Comparison of ENCODE assay signal across 13 cellular contexts in the genomic region with DNA sequence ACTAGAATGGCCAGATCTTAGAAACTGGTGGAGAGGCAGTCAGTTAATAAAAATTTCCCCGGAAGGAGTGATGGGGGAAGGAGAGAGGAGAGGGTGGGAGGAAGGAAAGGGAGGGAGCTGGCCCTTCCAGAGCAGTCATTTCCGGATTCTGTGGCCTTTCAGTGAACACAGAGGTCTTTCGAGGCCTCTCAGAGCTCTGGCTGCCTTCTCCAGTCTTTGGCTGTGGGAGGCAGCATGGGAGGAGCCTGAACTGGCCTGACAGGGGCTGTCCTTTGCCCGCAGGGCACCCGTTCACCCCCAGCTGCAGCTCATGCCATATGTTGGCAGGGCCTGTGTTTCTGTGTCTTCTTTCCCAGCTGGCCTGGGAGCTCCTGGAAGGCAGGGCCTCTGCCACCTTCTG.
DNase-seq lines count a peak whose midpoint lies in the region; ATAC-seq, FAIRE-seq and TF ChIP-seq lines count a peak whose summit lies in the region.
"Had no signal": no experiment of that assay in that cellular context is flagged by ENCODE, and none has a peak within 500 bp of the region (broad histone marks: within the 10 kb centered on the region; RNA-seq: fewer than 3 reads in every experiment).

No MANE protein-coding gene starts in this region.

- DNase-seq in KBM-7 (peak; percentile 12), astrocyte (ENCODE audit: low read depth) (no peak), heart right ventricle (peak; percentile 59), NCI-H1048 (lab: John Stamatoyannopoulos, UW) (no peak), MM.1S (no peak), hippocampal formation (lab: John Stamatoyannopoulos, UW) (no peak), brain microvascular endothelial cell (no peak)
- DNase-seq: activated T-cell treated with anti-CD3 and anti-CD28 coated beads for 4 hours; stimulated activated CD4-positive, alpha-beta T cell treated with anti-CD3 and anti-CD28 coated beads, Interleukin-4, amount 100 ng/mL, for 1 hour had no signal

- H3F3A ChIP-seq in MM.1S (ENCODE audit: insufficient read depth, low read length): no peaks in the 10 kb centered on the region

- H3K4me2 ChIP-seq in astrocyte (ENCODE audit: low read length): no peak overlapping the region
- H3K4me2 ChIP-seq in MM.1S (ENCODE audit: low read depth, low read length): no peak overlapping the region
- H3K4me2 ChIP-seq: KMS-11 had no signal

- H4K20me1 ChIP-seq in astrocyte (ENCODE audit: insufficient read depth, low read length) (no peaks in the 10 kb centered on the region), MM.1S (ENCODE audit: insufficient read depth, low read length) (no peaks in the 10 kb centered on the region)

- no peaks in the 10 kb centered on the region for H3K27me3 Mint-ChIP-seq in astrocyte (ENCODE audit: low read depth, unreplicated experiment)

- in situ Hi-C loops in KBM-7 (cut with MboI; ENCODE audit: low pct_unique_long_range_greater_than_20kb, low sequenced_read_pairs) (no loop called here), brain microvascular endothelial cell (cut with HindIII; ENCODE audit: low pct_ligation_motif_present, low sequenced_read_pairs) (no loop called here)

- FAIRE-seq in astrocyte (lab: Jason Lieb, UNC): no peak

- no peaks in the 10 kb centered on the region for H3K36me3 ChIP-seq in astrocyte (ENCODE audit: insufficient read depth, low read length)
- no peaks in the 10 kb centered on the region for H3K36me3 ChIP-seq in heart right ventricle
- H3K36me3 ChIP-seq in skeletal muscle tissue (ENCODE audit: control insufficient read depth in 3 of 3, insufficient read depth in 3 of 3, low read length in 3 of 3): no peaks in the 10 kb centered on the region
- H3K36me3 ChIP-seq in MM.1S (replicated peaks; ENCODE audit: insufficient read depth, low read length): no peaks in the 10 kb centered on the region
- no peaks in the 10 kb centered on the region for H3K36me3 ChIP-seq in brain microvascular endothelial cell (replicated peaks)

- H3K4me1 ChIP-seq in astrocyte (ENCODE audit: insufficient read depth, low read length): no peaks in the 10 kb centered on the region
- H3K4me1 ChIP-seq in heart right ventricle: peaks cover 3 to 35% (median 20%) of the 10 kb centered on the region in 9 donors
- peaks cover 10 to 25% (median 17%) of the 10 kb centered on the region in 3 donors for H3K4me1 ChIP-seq in skeletal muscle tissue (ENCODE audit: control insufficient read depth in 3 of 3, insufficient read depth in 3 of 3, low read length in 3 of 3)
- no peaks in the 10 kb centered on the region for H3K4me1 ChIP-seq in MM.1S (ENCODE audit: low read length)

- H2AFZ ChIP-seq in astrocyte (ENCODE audit: low read depth, low read length): peak overlapping the region; percentile 39
- H2AFZ ChIP-seq in MM.1S (ENCODE audit: low read length): no peak overlapping the region

- H3K27ac Mint-ChIP-seq in astrocyte (ENCODE audit: unreplicated experiment): no peak overlapping the region
- H3K27ac Mint-ChIP-seq: stimulated activated naive CD8-positive, alpha-beta T cell treated with anti-CD3 and anti-CD28 coated beads, Interleukin-15, Interleukin-2, amounts not matched to agents 100 ng/mL and 50 ng/mL, for 24 hours had no signal

- H3K9me3 ChIP-seq in astrocyte (ENCODE audit: insufficient read depth, low read depth, low read length): no peaks in the 10 kb centered on the region
- no peaks in the 10 kb centered on the region for H3K9me3 ChIP-seq in heart right ventricle
- H3K9me3 ChIP-seq in skeletal muscle tissue (ENCODE audit: control insufficient read depth in 3 of 3, low read length in 3 of 3): no peaks in the 10 kb centered on the region
- H3K9me3 ChIP-seq in MM.1S (replicated peaks; ENCODE audit: insufficient read depth, low read length): no peaks in the 10 kb centered on the region

- peaks cover 5% of the 10 kb centered on the region for H3K9me3 Mint-ChIP-seq in astrocyte (ENCODE audit: unreplicated experiment)

- no peaks in the 10 kb centered on the region for H3K27me3 ChIP-seq in astrocyte (ENCODE audit: insufficient read depth, low read length)
- H3K27me3 ChIP-seq in heart right ventricle: peaks cover 0 to 17% (median 0%) of the 10 kb centered on the region in 7 donors
- H3K27me3 ChIP-seq in skeletal muscle tissue (ENCODE audit: control insufficient read depth in 3 of 3, insufficient read depth in 3 of 3, low read length in 3 of 3): no peaks in the 10 kb centered on the region
- no peaks in the 10 kb centered on the region for H3K27me3 ChIP-seq in MM.1S (replicated peaks; ENCODE audit: insufficient read depth, low read length)
- H3K27me3 ChIP-seq in brain microvascular endothelial cell (replicated peaks): no peaks in the 10 kb centered on the region

- H3K4me3 ChIP-seq in astrocyte (ENCODE audit: insufficient read depth, low read depth, low read length) (no peak overlapping the region), heart right ventricle (no peak overlapping the region), skeletal muscle tissue (ENCODE audit: low read length in 3 of 3) (no peak overlapping the region), MM.1S (ENCODE audit: low read length) (no peak overlapping the region), brain microvascular endothelial cell (ENCODE audit: low read depth, low read length) (no peak overlapping the region)

- WGBS in heart right ventricle, 2 donors: 14 to 21% methylated on average over 5 of the region's 5 CpGs

- TF ChIP-seq CTCF in astrocyte (IDR thresholded peaks at IDR 0.05; ENCODE audit: insufficient read depth, low read depth, low read length): no peak
- no peak for TF ChIP-seq CTCF in heart right ventricle (IDR thresholded peaks at IDR 0.05)
- no peak for TF ChIP-seq CTCF in MM.1S (IDR thresholded peaks at IDR 0.05; ENCODE audit: low read length)
- no peak for TF ChIP-seq CTCF in brain microvascular endothelial cell (IDR thresholded peaks at IDR 0.05; ENCODE audit: low read depth, low read length, missing control alignments)

- H3K79me2 ChIP-seq in astrocyte (ENCODE audit: insufficient read depth, low read length) (no peaks in the 10 kb centered on the region), MM.1S (ENCODE audit: low read length) (no peaks in the 10 kb centered on the region)

- H3K36me3 Mint-ChIP-seq in astrocyte (ENCODE audit: low read depth, unreplicated experiment): peaks cover 5% of the 10 kb centered on the region

- intact Hi-C loops in heart right ventricle (cut with DNase I): loop anchor here in 3 of 10 donors (5.0 to 10.0 kb wide), 3 partner anchors 61 to 93 kb away; partner anchors contain the start of gene PPP1R14C (in 1 of the 3)

- H3K4me1 Mint-ChIP-seq in astrocyte (ENCODE audit: low read depth, unreplicated experiment): peaks cover 8% of the 10 kb centered on the region

- H3K4me3 Mint-ChIP-seq in astrocyte (ENCODE audit: unreplicated experiment): no peak overlapping the region
- H3K4me3 Mint-ChIP-seq: stimulated activated naive CD8-positive, alpha-beta T cell treated with anti-CD3 and anti-CD28 coated beads, Interleukin-15, Interleukin-2, amounts not matched to agents 100 ng/mL and 50 ng/mL, for 24 hours had no signal

- H3K9ac ChIP-seq in astrocyte (ENCODE audit: low read length) (no peak overlapping the region), skeletal muscle tissue (ENCODE audit: low read depth in 1 of 3, low read length in 3 of 3) (peak overlapping the region in 2 of 3 donors; percentile 29 to 57), MM.1S (ENCODE audit: low read length) (no peak overlapping the region)
- H3K9ac ChIP-seq: KMS-11 had no signal

- peak; percentile 75 to 97 (median 90) for ATAC-seq in heart right ventricle

- no peaks in the 10 kb centered on the region for H3K9me2 ChIP-seq in MM.1S (replicated peaks; ENCODE audit: insufficient read depth, low read length)

- no peak overlapping the region for H3K27ac ChIP-seq in astrocyte (ENCODE audit: low read depth, low read length)
- H3K27ac ChIP-seq in heart right ventricle: peak overlapping the region in 7 of 10 donors; percentile 25 to 73 (median 44)
- H3K27ac ChIP-seq in skeletal muscle tissue (ENCODE audit: low read depth, low read length): peak overlapping the region; percentile 3
- no peak overlapping the region for H3K27ac ChIP-seq in MM.1S (ENCODE audit: low read length)
- H3K27ac ChIP-seq in brain microvascular endothelial cell: no peak overlapping the region
- H3K27ac ChIP-seq: KMS-11, VCaP had no signal

Comparison
In these comparisons a context has a peak if more than half of its experiments do, and no peak if none do; other contexts are left out.
1. DNase-seq: peak in KBM-7 (single experiment) and heart right ventricle (2 of 2); none in astrocyte (single experiment), NCI-H1048 (single experiment), MM.1S (single experiment), hippocampal formation (0 of 2) and brain microvascular endothelial cell (single experiment).
2. H3K27ac ChIP-seq: peak in heart right ventricle (7 of 10) and skeletal muscle tissue (single experiment); none in astrocyte (single experiment), MM.1S (single experiment) and brain microvascular endothelial cell (single experiment).
3. H3K9ac ChIP-seq: peak in skeletal muscle tissue (2 of 3); none in astrocyte (single experiment) and MM.1S (single experiment).